Comparison of ENCODE assay signal across 8 cellular contexts in genomic region chr5:80654391-80655230, GRCh38. TPM values are rescaled to one million over a fixed set of nuclear protein-coding genes. Genes with fewer than 3 reads are reported as not detected.
DNase-seq lines count a peak whose midpoint lies in the region; ATAC-seq and TF ChIP-seq lines count a peak whose summit lies in the region.

Gene DHFR (minus strand): TSS chr5:80654983. CDS start chr5:80654489, 494 bp downstream.
Gene MSH3 (plus strand): TSS chr5:80654652. CDS start chr5:80654728, 76 bp downstream.

- intact Hi-C loops in cardiac septum (cut with DNase I) (loop anchor here (5.0 kb wide), 1 partner anchor 167 kb away; the partner anchor contains the start of gene FAM151B), tibial artery (cut with DNase I; ENCODE audit: low total_unique reads) (no loop called here)

- H3K79me2 ChIP-seq in parathyroid adenoma = peaks cover 6% of the 10 kb centered on the region

- peak within 1 kb of the TSS; percentile 94 for H2AFZ ChIP-seq in parathyroid adenoma

- peak; percentile 73 for ATAC-seq in HG02759 (IDR thresholded peaks at IDR 0.05; ENCODE audit: unreplicated experiment)
- peak; percentile 34 for ATAC-seq in activated naive CD8-positive, alpha-beta T cell treated with anti-CD3 and anti-CD28 coated beads, Interleukin-2, amount 50 U/mL, for 24 hours

- peak within 1 kb of the TSS; percentile 90 for H3K4me3 ChIP-seq in parathyroid adenoma (ENCODE audit: low read depth, low read length)
- H3K4me3 ChIP-seq in tibial artery = peak within 1 kb of the TSS; percentile 89 to 97

- no peaks in the 10 kb centered on the region for H3K27me3 Mint-ChIP-seq in activated naive CD8-positive, alpha-beta T cell treated with anti-CD3 and anti-CD28 coated beads, Interleukin-2, amount 50 U/mL, for 24 hours

- peaks cover 40% of the 10 kb centered on the region for H3K36me3 Mint-ChIP-seq in activated naive CD8-positive, alpha-beta T cell treated with anti-CD3 and anti-CD28 coated beads, Interleukin-2, amount 50 U/mL, for 24 hours (ENCODE audit: low read depth)

- DNase-seq in NCI-H1436 (lab: John Stamatoyannopoulos, UW) = peak; percentile 90
- peak; percentile 89 for DNase-seq in SW480 (ENCODE audit: low spot score)
- peak; percentile 93 for DNase-seq in activated naive CD8-positive, alpha-beta T cell treated with anti-CD3 and anti-CD28 coated beads, Interleukin-2, amount 50 U/mL, for 24 hours
- peak; percentile 93 for DNase-seq in cardiac septum (ENCODE audit: low spot score)
- DNase-seq in tibial artery = peak; percentile 84 to 91

- H3K9me3 ChIP-seq in parathyroid adenoma (ENCODE audit: control insufficient read depth, low read length) (no peaks in the 10 kb centered on the region), tibial artery (no peaks in the 10 kb centered on the region)

- TF ChIP-seq POLR2A in GM10847 (IDR thresholded peaks at IDR 0.05; ENCODE audit: extremely low read depth, insufficient read length) = peak; percentile 44

- no peaks in the 10 kb centered on the region for H3K9me3 Mint-ChIP-seq in activated naive CD8-positive, alpha-beta T cell treated with anti-CD3 and anti-CD28 coated beads, Interleukin-2, amount 50 U/mL, for 24 hours

- H3K27ac ChIP-seq in parathyroid adenoma (peak within 1 kb of the TSS; percentile 95), tibial artery (peak within 1 kb of the TSS; percentile 89 to 95)

- peak within 1 kb of the TSS; percentile 95 for H3K27ac Mint-ChIP-seq in activated naive CD8-positive, alpha-beta T cell treated with anti-CD3 and anti-CD28 coated beads, Interleukin-2, amount 50 U/mL, for 24 hours

- H3K36me3 ChIP-seq in parathyroid adenoma (ENCODE audit: control insufficient read depth, insufficient read depth, low read length) (no peaks in the 10 kb centered on the region), tibial artery (peaks cover 21 to 26% (median 25%) of the 10 kb centered on the region in 3 donors)

- peak within 1 kb of the TSS; percentile 92 for H3K4me3 Mint-ChIP-seq in activated naive CD8-positive, alpha-beta T cell treated with anti-CD3 and anti-CD28 coated beads, Interleukin-2, amount 50 U/mL, for 24 hours

- H3K27me3 ChIP-seq in parathyroid adenoma (ENCODE audit: control insufficient read depth, insufficient read depth, low read length) (no peaks in the 10 kb centered on the region), tibial artery (no peaks in the 10 kb centered on the region)

- TF ChIP-seq CTCF in parathyroid adenoma (IDR thresholded peaks at IDR 0.05) (peak; percentile 23), tibial artery (IDR thresholded peaks at IDR 0.05) (peak; percentile 3 to 16)

- no peak within 1 kb of the TSS for H3K9ac ChIP-seq in parathyroid adenoma

- H3K4me1 ChIP-seq in parathyroid adenoma (peaks cover 4% of the 10 kb centered on the region), tibial artery (peaks cover 0 to 20% (median 13%) of the 10 kb centered on the region in 4 donors)

- peaks cover 35% of the 10 kb centered on the region for H3K4me1 Mint-ChIP-seq in activated naive CD8-positive, alpha-beta T cell treated with anti-CD3 and anti-CD28 coated beads, Interleukin-2, amount 50 U/mL, for 24 hours

- H3K4me2 ChIP-seq in parathyroid adenoma (ENCODE audit: low read length) = peak within 1 kb of the TSS; percentile 95

RNA-seq across cellular contexts. Expression of gene DHFR, which starts in this region (rescaled TPM):
- 9.2 TPM for total RNA-seq in cardiac septum

RNA-seq across cellular contexts. Expression of gene MSH3, which starts in this region (rescaled TPM):
- total RNA-seq in cardiac septum = 9.4 TPM

Comparison
In these comparisons a context has a peak if more than half of its experiments do, and no peak if none do; other contexts are left out.
1. Peak in every context shown above with its lines: DNase-seq, ATAC-seq, H3K4me3 ChIP-seq and H3K27ac ChIP-seq.